In genomic region chr11:62621567-62622470, GRCh38 we compare ENCODE assay signal across 8 cellular contexts. TPM values are rescaled to one million over a fixed set of nuclear protein-coding genes. Genes with fewer than 3 reads are reported as not detected.
DNase-seq lines count a peak whose midpoint lies in the region; ATAC-seq, FAIRE-seq and TF ChIP-seq lines count a peak whose summit lies in the region.

Gene B3GAT3, minus strand, starts transcription at chr11:62621986. Its CDS starts 39 bp downstream, at chr11:62621947.

- BruUV-seq in mammary epithelial cell (replicated peaks; lab: Mats Ljungman, UMichigan) = no TSS peak

- ATAC-seq in GM18873 (IDR thresholded peaks at IDR 0.05; ENCODE audit: low FRiP score, unreplicated experiment) (peak; percentile 81), HG03139 (IDR thresholded peaks at IDR 0.05; ENCODE audit: unreplicated experiment) (peak; percentile 92)

- H3K4me2 ChIP-seq in mammary epithelial cell (ENCODE audit: insufficient read depth, low read depth, low read length) = peak within 1 kb of the TSS; percentile 83

- TF ChIP-seq CTCF in WERI-Rb-1 (IDR thresholded peaks at IDR 0.05; ENCODE audit: low read depth, low read length) = no peak
- TF ChIP-seq CTCF in mammary epithelial cell (conservative IDR thresholded peaks at IDR 0.05 in 1 of 2, IDR thresholded peaks at IDR 0.05 in 1 of 2; ENCODE audit: extremely low read depth in 1 of 2, insufficient read depth in 1 of 2, low read depth in 1 of 2, low read length in 2 of 2) = no peak

- in situ Hi-C loops in ACHN (cut with HindIII; ENCODE audit: low pct_ligation_motif_present, low pct_unique_long_range_greater_than_20kb, low sequenced_read_pairs) (no loop called here), mammary epithelial cell (cut with MboI; ENCODE audit: low sequenced_read_pairs in 2 of 2) (no loop called here)

- no peaks in the 10 kb centered on the region for H3K9me3 ChIP-seq in WERI-Rb-1 (ENCODE audit: severe bottlenecking)
- H3K9me3 ChIP-seq in mammary epithelial cell (replicated peaks; ENCODE audit: insufficient read depth, low read length) = no peaks in the 10 kb centered on the region
- H3K9me3 ChIP-seq in small intestine (ENCODE audit: control insufficient read depth, low read depth) = no peaks in the 10 kb centered on the region

- intact Hi-C loops in mammary epithelial cell (cut with micrococcal nuclease) = loop anchor here (1.0 kb wide), 4 partner anchors 9 to 31 kb away; partner anchors contain the start of genes INTS5 and ROM1

- H3K27ac ChIP-seq in WERI-Rb-1 (peak within 1 kb of the TSS; percentile 86), mammary epithelial cell (ENCODE audit: insufficient read depth, low read depth, low read length) (peak within 1 kb of the TSS; percentile 83), small intestine (ENCODE audit: low read depth in 1 of 2, low read length in 1 of 2) (peak within 1 kb of the TSS; percentile 89 to 92)

- DNase-seq in ACHN (peak; percentile 97), NCI-H2227 (lab: John Stamatoyannopoulos, UW; ENCODE audit: unreplicated experiment) (peak; percentile 99), WERI-Rb-1 (peak; percentile 99), mammary epithelial cell (peak; percentile 99), iPS-NIHi11 (ENCODE audit: low spot score) (peak; percentile 99), small intestine (peak; percentile 97)

- H3K36me3 ChIP-seq in WERI-Rb-1 (peaks cover 28% of the 10 kb centered on the region), mammary epithelial cell (ENCODE audit: insufficient read depth, low read length) (peaks cover 20% of the 10 kb centered on the region), small intestine (ENCODE audit: control insufficient read depth in 2 of 2, insufficient read depth in 2 of 2, low read length in 2 of 2) (peaks cover 11 to 14% of the 10 kb centered on the region in 2 donors)

- H3K4me1 ChIP-seq in mammary epithelial cell (ENCODE audit: insufficient read depth, low read length) (peaks cover 27% of the 10 kb centered on the region), small intestine (ENCODE audit: control insufficient read depth in 2 of 2, insufficient read depth in 1 of 2, low read depth in 1 of 2, low read length in 1 of 2) (peaks cover 0 to 5% of the 10 kb centered on the region in 2 donors)

- peak within 1 kb of the TSS; percentile 69 for H3K4me3 ChIP-seq in WERI-Rb-1 (ENCODE audit: low read depth, low read length)
- H3K4me3 ChIP-seq in mammary epithelial cell (replicated peaks in 1 of 3; ENCODE audit: insufficient read depth in 1 of 3, low read depth in 2 of 3, low read length in 3 of 3) = peak within 1 kb of the TSS; percentile 71 to 78 (median 72)
- H3K4me3 ChIP-seq in small intestine (ENCODE audit: low read depth in 1 of 2, low read length in 2 of 2) = peak within 1 kb of the TSS; percentile 68 to 69

- peak within 1 kb of the TSS; percentile 63 for H2AFZ ChIP-seq in mammary epithelial cell (ENCODE audit: low read depth, low read length)

- dilution Hi-C loops in mammary epithelial cell (cut with HindIII; ENCODE audit: low sequenced_read_pairs) = no loop called here

- FAIRE-seq in small intestine (lab: Jason Lieb, UNC) = no peak

- CTCF ChIA-PET in mammary epithelial cell (lab: Charles Lee; ENCODE audit: low non-redundant PET) = no interaction called here

- H3K79me2 ChIP-seq in mammary epithelial cell (ENCODE audit: insufficient read depth, low read length) = peaks cover 8% of the 10 kb centered on the region

- WGBS in mammary epithelial cell (ENCODE audit: low coverage, missing lambda C conversion rate) = 2% methylated on average over 21 of the region's 77 CpGs
- 1 to 2% (median 1%) methylated on average over 45 to 77 of the region's 77 CpGs for WGBS in small intestine, 3 donors

- H3K27me3 ChIP-seq in WERI-Rb-1 (ENCODE audit: insufficient read depth, low read depth, severe bottlenecking) = no peaks in the 10 kb centered on the region
- no peaks in the 10 kb centered on the region for H3K27me3 ChIP-seq in mammary epithelial cell (ENCODE audit: insufficient read depth, low read length)
- no peaks in the 10 kb centered on the region for H3K27me3 ChIP-seq in small intestine (ENCODE audit: control insufficient read depth in 2 of 2, insufficient read depth in 2 of 2, low read length in 2 of 2)

- H4K20me1 ChIP-seq in mammary epithelial cell (ENCODE audit: insufficient read depth, low read length) = no peaks in the 10 kb centered on the region

- H3K9ac ChIP-seq in mammary epithelial cell (ENCODE audit: insufficient read depth, low read length) = peak within 1 kb of the TSS; percentile 66

RNA-seq across cellular contexts. Expression of gene B3GAT3, which starts in this region (rescaled TPM):
- total RNA-seq in mammary epithelial cell = 10 to 100 TPM; 37.8 to 42.0 TPM
- polyA plus RNA-seq in mammary epithelial cell (29.4 TPM), small intestine (10 to 100 TPM; 16.3 to 39.3 (median 21.1) TPM)
- polyA minus RNA-seq in mammary epithelial cell = 14.2 TPM

Comparison
In these comparisons a context has a peak if more than half of its experiments do, and no peak if none do; other contexts are left out.
1. Peak in every context shown above with its lines: DNase-seq, ATAC-seq, H3K4me3 ChIP-seq and H3K27ac ChIP-seq.